Comparison of ENCODE assay signal across 20 cellular contexts in genomic region chr18:75218524-75218923, GRCh38. TPM values are rescaled to one million over a fixed set of nuclear protein-coding genes. Genes with fewer than 3 reads are reported as not detected.
DNase-seq lines count a peak whose midpoint lies in the region; ATAC-seq and TF ChIP-seq lines count a peak whose summit lies in the region.
"Had no signal": no experiment of that assay in that cellular context is flagged by ENCODE, and none has a peak within 500 bp of the region (broad histone marks: within the 10 kb centered on the region; RNA-seq: fewer than 3 reads in every experiment).

No MANE protein-coding gene starts in this region.

- H3K4me1 ChIP-seq in esophagus squamous epithelium = peaks cover 40 to 100% (median 77%) of the 10 kb centered on the region in 3 donors
- peaks cover 93% of the 10 kb centered on the region for H3K4me1 ChIP-seq in psoas muscle
- H3K4me1 ChIP-seq in left lung = peaks cover 0 to 52% of the 10 kb centered on the region in 2 donors

- TF ChIP-seq CTCF in esophagus squamous epithelium (IDR thresholded peaks at IDR 0.05) = no peak
- no peak for TF ChIP-seq CTCF in psoas muscle (IDR thresholded peaks at IDR 0.05)
- TF ChIP-seq CTCF in left lung (IDR thresholded peaks at IDR 0.05) = no peak

- H3K27me3 ChIP-seq in esophagus squamous epithelium (no peaks in the 10 kb centered on the region), psoas muscle (ENCODE audit: insufficient read depth in 3 of 3, low read length in 2 of 3) (no peaks in the 10 kb centered on the region), left lung (no peaks in the 10 kb centered on the region)
- H3K27me3 ChIP-seq: BLaER1, dorsolateral prefrontal cortex had no signal

- no peak for TF ChIP-seq POLR2A in esophagus squamous epithelium (IDR thresholded peaks at IDR 0.05)

- DNase-seq in NCI-H1417 (lab: John Stamatoyannopoulos, UW) (peak in 2 of 3 experiments; percentile 61 to 92), NCI-H1417 treated with DMSO at 0.1 percent for 48 hours (lab: John Stamatoyannopoulos, UW) (no peak), LoVo (ENCODE audit: low spot score) (peak; percentile 26), esophagus squamous epithelium (lab: John Stamatoyannopoulos, UW) (no peak), psoas muscle (no peak), cerebellar nuclear complex (lab: John Stamatoyannopoulos, UW) (no peak), left lung (no peak), GDM1 (lab: John Stamatoyannopoulos, UW) (no peak)
- DNase-seq: activated CD4-positive, CD25-positive, alpha-beta regulatory T cell treated with anti-CD3 and anti-CD28 coated beads, Interleukin-2, amount 50 U/mL, for 72 hours; activated CD8-positive, alpha-beta memory T cell treated with anti-CD3 and anti-CD28 coated beads, Interleukin-2, amount 50 U/mL, for 48 hours; DMS153; dorsolateral prefrontal cortex; naive B cell; NCI-H1436 treated with DMSO at 0.1 percent for 48 hours; retina; stimulated activated CD4-positive, alpha-beta T cell treated with anti-CD3 and anti-CD28 coated beads, Interleukin-2, amount 100 ng/mL, for 24 hours had no signal

- no peak overlapping the region for H3K4me3 ChIP-seq in esophagus squamous epithelium
- peak overlapping the region; percentile 23 for H3K4me3 ChIP-seq in psoas muscle
- H3K4me3 ChIP-seq in left lung = no peak overlapping the region
- H3K4me3 ChIP-seq: BLaER1 had no signal

- 68 to 82% methylated on average over 8 to 9 of the region's 9 CpGs for WGBS in esophagus squamous epithelium, 2 donors
- WGBS in psoas muscle, 3 donors = 44 to 57% (median 55%) methylated on average over 9 of the region's 9 CpGs

- intact Hi-C loops in esophagus squamous epithelium (cut with DNase I) (no loop called here), psoas muscle (cut with DNase I) (no loop called here), left lung (cut with DNase I) (no loop called here)

- H3K27ac ChIP-seq in esophagus squamous epithelium = peak overlapping the region in 3 of 4 donors; percentile 42 to 94 (median 57)
- H3K27ac ChIP-seq in psoas muscle = peak overlapping the region; percentile 66
- no peak overlapping the region for H3K27ac ChIP-seq in left lung
- H3K27ac ChIP-seq: 22Rv1, BLaER1, KMS-11 had no signal

- H3K9me3 ChIP-seq in esophagus squamous epithelium (no peaks in the 10 kb centered on the region), psoas muscle (no peaks in the 10 kb centered on the region), left lung (no peaks in the 10 kb centered on the region)
- H3K9me3 ChIP-seq: BLaER1 had no signal

- H3K36me3 ChIP-seq in esophagus squamous epithelium (no peaks in the 10 kb centered on the region), psoas muscle (ENCODE audit: insufficient read depth in 1 of 2, low read depth in 1 of 2) (no peaks in the 10 kb centered on the region), left lung (no peaks in the 10 kb centered on the region)
- H3K36me3 ChIP-seq: BLaER1 had no signal

- ATAC-seq in psoas muscle (peak in 3 of 4 donors; percentile 13 to 23 (median 17)), left lung (no peak)
- ATAC-seq: activated naive CD4-positive, alpha-beta T cell treated with anti-CD3 and anti-CD28 coated beads, Interleukin-2, amount 50 U/mL, for 72 hours had no signal

RNA-seq across cellular contexts. Expression of gene TSHZ1, which starts 7.9 kb away (rescaled TPM):
- total RNA-seq in esophagus squamous epithelium (10 to 100 TPM in 3 of 4 donors, 1 to 10 TPM in 1; 5.4 to 20.2 (median 13.7) TPM), psoas muscle (1 to 10 TPM; 7.8 to 9.9 (median 9.8) TPM), left lung (10 to 100 TPM; 13.3 to 20.2 TPM)
- 10 to 100 TPM in 1 of 3 donors, 1 to 10 TPM in 2; 2.0 to 10.5 (median 3.2) TPM for polyA plus RNA-seq in psoas muscle

RNA-seq across cellular contexts. Expression of gene PTGR3, which starts 9.6 kb away (rescaled TPM):
- total RNA-seq in esophagus squamous epithelium (10 to 100 TPM; 12.2 to 25.2 (median 16.7) TPM), psoas muscle (10 to 100 TPM; 29.0 to 66.4 (median 52.8) TPM), left lung (10 to 100 TPM; 25.7 to 30.4 TPM)
- polyA plus RNA-seq in psoas muscle = 10 to 100 TPM; 20.6 to 31.7 (median 23.6) TPM

Comparison
In these comparisons a context has a peak if more than half of its experiments do, and no peak if none do; other contexts are left out.
1. DNase-seq: peak in NCI-H1417 (2 of 3) and LoVo (single experiment); none in NCI-H1417 treated with DMSO at 0.1 percent for 48 hours (single experiment), esophagus squamous epithelium (single experiment), psoas muscle (0 of 2), cerebellar nuclear complex (0 of 2), left lung (0 of 2) and GDM1 (single experiment).
2. H3K27ac ChIP-seq: peak in esophagus squamous epithelium (3 of 4) and psoas muscle (single experiment); none in left lung (0 of 2).